ENCODE assay signal across 33 cellular contexts in genomic region chr4:150940123-150940522, GRCh38.
"Had no signal": no experiment of that assay in that cellular context is flagged by ENCODE, and none has a peak within 500 bp of the region (broad histone marks: within the 10 kb centered on the region; RNA-seq: fewer than 3 reads in every experiment).

No MANE protein-coding gene starts in this region.

- H3K9me3 Mint-ChIP-seq: activated B cell treated with CpG ODN at 0.5 μM for 24 hours; activated CD4-positive, alpha-beta memory T cell treated with anti-CD3 and anti-CD28 coated beads for 36 hours; activated CD4-positive, alpha-beta T cell treated with anti-CD3 and anti-CD28 coated beads, Interleukin-2, amount 10 ng/mL, durations not matched to agents 24 days and 14 days; activated CD8-positive, alpha-beta T cell treated with anti-CD3 and anti-CD28 coated beads for 36 hours; activated naive CD4-positive, alpha-beta T cell treated with anti-CD3 and anti-CD28 coated beads for 36 hours; activated naive CD4-positive, alpha-beta T cell treated with anti-CD3 and anti-CD28 coated beads, Interleukin-2, amount 50 U/mL, for 72 hours; activated naive CD8-positive, alpha-beta T cell treated with anti-CD3 and anti-CD28 coated beads for 36 hours; activated T-cell treated with anti-CD3 and anti-CD28 coated beads, Interleukin-2, amount 50 U/mL, for 4 hours; activated T-cell treated with anti-CD3 and anti-CD28 coated beads, Interleukin-2, amount 50 U/mL, for 72 hours; activated T-helper 1 cell treated with anti-CD3 and anti-CD28 coated beads, Interleukin-12 subunit alpha, Interleukin-12 subunit beta, Interleukin-2, Interleukin-4 antibody, amounts not matched to agents 30 ng/mL and 10 ng/mL and 1 ng/mL, durations not matched to agents 14 hours and 24 hours and 36 hours; activated T-helper 17 cell treated with anti-CD3 and anti-CD28 coated beads, Interleukin-2, amount 50 U/mL, for 72 hours; T-helper 2 cell treated with Interferon-gamma antibody and Interleukin-4, amounts not matched to agents 5 μg/mL and 100 μg/mL, for 36 hours had no signal

- H3K36me3 ChIP-seq: adrenal gland, brain microvascular endothelial cell, breast epithelium had no signal

- H3K9me3 ChIP-seq: adrenal gland, body of pancreas, breast epithelium had no signal

- ATAC-seq: activated CD8-positive, alpha-beta T cell treated with anti-CD3 and anti-CD28 coated beads for 36 hours; activated naive CD4-positive, alpha-beta T cell treated with anti-CD3 and anti-CD28 coated beads, Interleukin-2, amount 50 U/mL, for 72 hours; activated T-cell treated with anti-CD3 and anti-CD28 coated beads, Interleukin-2, amount 50 U/mL, for 4 hours; activated T-cell treated with anti-CD3 and anti-CD28 coated beads, Interleukin-2, amount 50 U/mL, for 72 hours; activated T-helper 17 cell treated with anti-CD3 and anti-CD28 coated beads, Interleukin-2, amount 50 U/mL, for 72 hours; body of pancreas had no signal

- H3K4me1 ChIP-seq: breast epithelium had no signal

- H3K27ac ChIP-seq: adrenal gland, body of pancreas, brain microvascular endothelial cell, breast epithelium, VCaP had no signal

- H3K4me3 Mint-ChIP-seq: activated B cell treated with CpG ODN at 0.5 μM for 24 hours; activated CD4-positive, alpha-beta memory T cell treated with anti-CD3 and anti-CD28 coated beads for 36 hours; activated CD4-positive, alpha-beta T cell treated with anti-CD3 and anti-CD28 coated beads, Interleukin-2, amount 10 ng/mL, durations not matched to agents 24 days and 14 days; activated CD8-positive, alpha-beta T cell treated with anti-CD3 and anti-CD28 coated beads for 36 hours; activated naive CD4-positive, alpha-beta T cell treated with anti-CD3 and anti-CD28 coated beads for 36 hours; activated naive CD8-positive, alpha-beta T cell treated with anti-CD3 and anti-CD28 coated beads for 36 hours; activated T-cell treated with anti-CD3 and anti-CD28 coated beads, Interleukin-2, amount 50 U/mL, for 4 hours; activated T-cell treated with anti-CD3 and anti-CD28 coated beads, Interleukin-2, amount 50 U/mL, for 72 hours; activated T-helper 1 cell treated with anti-CD3 and anti-CD28 coated beads, Interleukin-12 subunit alpha, Interleukin-12 subunit beta, Interleukin-2, Interleukin-4 antibody, amounts not matched to agents 30 ng/mL and 10 ng/mL and 1 ng/mL, durations not matched to agents 14 hours and 24 hours and 36 hours; activated T-helper 17 cell treated with anti-CD3 and anti-CD28 coated beads, Interleukin-2, amount 50 U/mL, for 72 hours; T-helper 2 cell treated with Interferon-gamma antibody and Interleukin-4, amounts not matched to agents 5 μg/mL and 100 μg/mL, for 36 hours had no signal

- H3K27me3 ChIP-seq: adrenal gland, body of pancreas, brain microvascular endothelial cell, breast epithelium had no signal

- DNase-seq: activated B cell treated with CpG ODN at 0.5 μM for 24 hours; activated CD4-positive, alpha-beta memory T cell treated with anti-CD3 and anti-CD28 coated beads for 36 hours; activated CD4-positive, alpha-beta T cell treated with anti-CD3 and anti-CD28 coated beads for 4 hours; activated CD4-positive, alpha-beta T cell treated with anti-CD3 and anti-CD28 coated beads, Interleukin-2, amount 10 ng/mL, durations not matched to agents 24 days and 14 days; activated CD4-positive, alpha-beta T cell treated with anti-CD3 and anti-CD28 coated beads, Interleukin-2, amount 50 U/mL, for 1 hour; activated CD4-positive, alpha-beta T cell treated with anti-CD3 and anti-CD28 coated beads, Interleukin-2, amount 50 U/mL, for 4 hours; activated CD4-positive, CD25-positive, alpha-beta regulatory T cell treated with anti-CD3 and anti-CD28 coated beads, Interleukin-2, amount 50 U/mL, for 72 hours; activated CD8-positive, alpha-beta memory T cell treated with anti-CD3 and anti-CD28 coated beads, Interleukin-2, amount 50 U/mL, for 4 hours; activated CD8-positive, alpha-beta T cell treated with anti-CD3 and anti-CD28 coated beads for 36 hours; activated effector memory CD4-positive, alpha-beta T cell treated with anti-CD3 and anti-CD28 coated beads, Interleukin-2, amount 50 U/mL, for 16 hours; activated gamma-delta T cell treated with Interleukin-2 at 50 U/mL for 16 hours; activated naive CD4-positive, alpha-beta T cell; activated naive CD4-positive, alpha-beta T cell treated with anti-CD3 and anti-CD28 coated beads for 36 hours; activated naive CD4-positive, alpha-beta T cell treated with anti-CD3 and anti-CD28 coated beads, Interleukin-2, amount 50 U/mL, for 16 hours; activated naive CD8-positive, alpha-beta T cell treated with anti-CD3 and anti-CD28 coated beads for 36 hours; activated T-cell treated with anti-CD3 and anti-CD28 coated beads for 4 hours; activated T-cell treated with anti-CD3 and anti-CD28 coated beads, Interleukin-2, amount 50 U/mL, for 1 hour; activated T-cell treated with anti-CD3 and anti-CD28 coated beads, Interleukin-2, amount 50 U/mL, for 4 hours; activated T-cell treated with anti-CD3 and anti-CD28 coated beads, Interleukin-2, amount 50 U/mL, for 72 hours; adrenal gland; amniotic stem cell; aorta; body of pancreas; brain microvascular endothelial cell; central memory CD4-positive, alpha-beta T cell; T-helper 2 cell; T-helper 9 cell had no signal

- H3K27me3 Mint-ChIP-seq: activated B cell treated with CpG ODN at 0.5 μM for 24 hours; activated CD4-positive, alpha-beta memory T cell treated with anti-CD3 and anti-CD28 coated beads for 36 hours; activated CD4-positive, alpha-beta T cell treated with anti-CD3 and anti-CD28 coated beads, Interleukin-2, amount 10 ng/mL, durations not matched to agents 24 days and 14 days; activated CD8-positive, alpha-beta T cell treated with anti-CD3 and anti-CD28 coated beads for 36 hours; activated naive CD8-positive, alpha-beta T cell treated with anti-CD3 and anti-CD28 coated beads for 36 hours; activated T-helper 17 cell treated with anti-CD3 and anti-CD28 coated beads, Interleukin-2, amount 50 U/mL, for 72 hours had no signal

- H3K4me3 ChIP-seq: adrenal gland, body of pancreas, breast epithelium had no signal

- H3K27ac Mint-ChIP-seq: activated B cell treated with CpG ODN at 0.5 μM for 24 hours; activated CD4-positive, alpha-beta memory T cell treated with anti-CD3 and anti-CD28 coated beads for 36 hours; activated CD8-positive, alpha-beta T cell treated with anti-CD3 and anti-CD28 coated beads for 36 hours; activated naive CD4-positive, alpha-beta T cell treated with anti-CD3 and anti-CD28 coated beads for 36 hours; activated naive CD4-positive, alpha-beta T cell treated with anti-CD3 and anti-CD28 coated beads, Interleukin-2, amount 50 U/mL, for 72 hours; activated naive CD8-positive, alpha-beta T cell treated with anti-CD3 and anti-CD28 coated beads for 36 hours; activated T-helper 1 cell treated with anti-CD3 and anti-CD28 coated beads, Interleukin-12 subunit alpha, Interleukin-12 subunit beta, Interleukin-2, Interleukin-4 antibody, amounts not matched to agents 30 ng/mL and 10 ng/mL and 1 ng/mL, durations not matched to agents 14 hours and 24 hours and 36 hours; activated T-helper 17 cell treated with anti-CD3 and anti-CD28 coated beads, Interleukin-2, amount 50 U/mL, for 72 hours; T-helper 2 cell treated with Interferon-gamma antibody and Interleukin-4, amounts not matched to agents 5 μg/mL and 100 μg/mL, for 36 hours had no signal
